ENCODE assay signal across 10 cellular contexts in genomic region chrX:45295587-45295986, GRCh38.
DNase-seq lines count a peak whose midpoint lies in the region; ATAC-seq, FAIRE-seq and TF ChIP-seq lines count a peak whose summit lies in the region.
"Had no signal": no experiment of that assay in that cellular context is flagged by ENCODE, and none has a peak within 500 bp of the region (broad histone marks: within the 10 kb centered on the region; RNA-seq: fewer than 3 reads in every experiment).

No MANE protein-coding gene starts in this region.

- H3K27ac ChIP-seq in astrocyte (ENCODE audit: low read depth, low read length): no peak overlapping the region

- no peaks in the 10 kb centered on the region for H4K20me1 ChIP-seq in astrocyte (ENCODE audit: insufficient read depth, low read length)

- DNase-seq in EL (peak; percentile 79), LNCaP clone FGC (ENCODE audit: low read depth) (peak; percentile 88), astrocyte (ENCODE audit: low read depth) (peak; percentile 53), lung microvascular endothelial cell (ENCODE audit: low read depth in 2 of 2) (peak; percentile 47 to 52), HUDEP-2 (lab: John Stamatoyannopoulos, UW; ENCODE audit: unreplicated experiment in 76 of 76) (no peak)
- no peak for DNase-seq in effector CD4-positive, alpha-beta T cell
- DNase-seq: activated CD4-positive, alpha-beta T cell treated with anti-CD3 and anti-CD28 coated beads for 1 hour; naive thymus-derived CD8-positive, alpha-beta T cell had no signal

- no peaks in the 10 kb centered on the region for H3K79me2 ChIP-seq in astrocyte (ENCODE audit: insufficient read depth, low read length)

- no peak overlapping the region for H3K27ac Mint-ChIP-seq in astrocyte (ENCODE audit: unreplicated experiment)
- H3K27ac Mint-ChIP-seq: naive thymus-derived CD8-positive, alpha-beta T cell had no signal

- H3K9ac ChIP-seq in astrocyte (ENCODE audit: low read length): no peak overlapping the region

- TF ChIP-seq CTCF in LNCaP clone FGC (IDR thresholded peaks at IDR 0.05; ENCODE audit: control insufficient read depth, extremely low read depth, insufficient read depth): no peak
- no peak for TF ChIP-seq CTCF in astrocyte (IDR thresholded peaks at IDR 0.05; ENCODE audit: insufficient read depth, low read depth, low read length)

- H3K36me3 Mint-ChIP-seq in astrocyte (ENCODE audit: low read depth, unreplicated experiment): no peaks in the 10 kb centered on the region
- H3K36me3 Mint-ChIP-seq: naive thymus-derived CD8-positive, alpha-beta T cell had no signal

- FAIRE-seq in astrocyte (lab: Jason Lieb, UNC): peak; percentile 20

- H3K9me3 ChIP-seq in astrocyte (ENCODE audit: insufficient read depth, low read depth, low read length): no peaks in the 10 kb centered on the region

- no peaks in the 10 kb centered on the region for H3K27me3 Mint-ChIP-seq in astrocyte (ENCODE audit: low read depth, unreplicated experiment)

- peaks cover 3% of the 10 kb centered on the region for H3K4me1 Mint-ChIP-seq in astrocyte (ENCODE audit: low read depth, unreplicated experiment)
- H3K4me1 Mint-ChIP-seq: naive thymus-derived CD8-positive, alpha-beta T cell had no signal

- no peaks in the 10 kb centered on the region for H3K9me3 Mint-ChIP-seq in astrocyte (ENCODE audit: unreplicated experiment)
- H3K9me3 Mint-ChIP-seq: naive thymus-derived CD8-positive, alpha-beta T cell had no signal

- no peak overlapping the region for H3K4me2 ChIP-seq in astrocyte (ENCODE audit: low read length)

- H3K4me1 ChIP-seq in astrocyte (ENCODE audit: insufficient read depth, low read length): no peaks in the 10 kb centered on the region

- H3K27me3 ChIP-seq in astrocyte (ENCODE audit: insufficient read depth, low read length): no peaks in the 10 kb centered on the region

- no peak for ATAC-seq in HG03354 (IDR thresholded peaks at IDR 0.05; ENCODE audit: poor library complexity, severe bottlenecking, unreplicated experiment)
- no peak for ATAC-seq in HG03097 (IDR thresholded peaks at IDR 0.05; ENCODE audit: low FRiP score, unreplicated experiment)
- ATAC-seq: naive thymus-derived CD8-positive, alpha-beta T cell had no signal

- H3K4me3 ChIP-seq in LNCaP clone FGC (ENCODE audit: low read depth, low read length) (no peak overlapping the region), astrocyte (ENCODE audit: insufficient read depth, low read depth, low read length) (no peak overlapping the region)

- no peaks in the 10 kb centered on the region for H3K36me3 ChIP-seq in astrocyte (ENCODE audit: insufficient read depth, low read length)

- H3K4me3 Mint-ChIP-seq in astrocyte (ENCODE audit: unreplicated experiment): no peak overlapping the region
- H3K4me3 Mint-ChIP-seq: naive thymus-derived CD8-positive, alpha-beta T cell had no signal

- no peak overlapping the region for H2AFZ ChIP-seq in astrocyte (ENCODE audit: low read depth, low read length)

Comparison
In these comparisons a context has a peak if more than half of its experiments do, and no peak if none do; other contexts are left out.
1. DNase-seq: peak in EL (single experiment), LNCaP clone FGC (single experiment), astrocyte (single experiment) and lung microvascular endothelial cell (2 of 2); none in effector CD4-positive, alpha-beta T cell (single experiment) and HUDEP-2 (0 of 76).